In genomic region chr7:100159099-100159623, GRCh38 we compare ENCODE assay signal across 8 cellular contexts. TPM values are rescaled to one million over a fixed set of nuclear protein-coding genes. Genes with fewer than 3 reads are reported as not detected.
DNase-seq lines count a peak whose midpoint lies in the region; ATAC-seq, FAIRE-seq and TF ChIP-seq lines count a peak whose summit lies in the region.

No MANE protein-coding gene starts in this region.

- peaks cover 15% of the 10 kb centered on the region for H3K4me1 ChIP-seq in A673 (ENCODE audit: insufficient read depth, low read length, poor library complexity, severe bottlenecking)
- H3K4me1 ChIP-seq in HUES6 (ENCODE audit: control insufficient read depth, insufficient read depth, low read length): peaks cover 37% of the 10 kb centered on the region
- peaks cover 59% of the 10 kb centered on the region for H3K4me1 ChIP-seq in mononuclear cell (ENCODE audit: insufficient read depth, low read length)

- H3K27ac ChIP-seq in A673 (ENCODE audit: low read depth, low read length, poor library complexity, severe bottlenecking) (peak overlapping the region; percentile 85), HUES6 (ENCODE audit: low read depth, low read length) (0 out of 2 replicates have a peak overlapping the region, but pooled peaks have one; percentile 88)

- peaks cover 7% of the 10 kb centered on the region for H3K27me3 Mint-ChIP-seq in brain

- POLR2A ChIA-PET in A673 (lab: Charles Lee; ENCODE audit: low non-redundant PET): interaction anchor here (0.7 kb wide), 1 partner anchor 57 kb away, joined by 9 read pairs; no protein-coding TSS in a partner anchor

- intact Hi-C loops in A673 (cut with micrococcal nuclease; ENCODE audit: unreplicated experiment): no loop called here

- CTCF ChIA-PET in A673 (lab: Charles Lee): interaction anchor here (0.5 to 0.6 kb wide), 2 partner anchors 27 to 44 kb away, joined by 4 to 9 read pairs; no protein-coding TSS in a partner anchor

- BruUV-seq in A673 (replicated peaks; lab: Mats Ljungman, UMichigan): no TSS peak

- FAIRE-seq in GM19239 (lab: Jason Lieb, UNC): no peak

- H3K9me3 ChIP-seq in A673 (ENCODE audit: low read depth, low read length, poor library complexity, severe bottlenecking): no peaks in the 10 kb centered on the region
- H3K9me3 ChIP-seq in HUES6 (ENCODE audit: control insufficient read depth, insufficient read depth, low read depth, low read length): no peaks in the 10 kb centered on the region
- no peaks in the 10 kb centered on the region for H3K9me3 ChIP-seq in mononuclear cell (ENCODE audit: low read depth, low read length)

- no peak for DNase-seq in A673 (ENCODE audit: low spot score)
- DNase-seq in GM19239 (ENCODE audit: insufficient read length, low spot score): no peak

- H3K4me1 Mint-ChIP-seq in brain: peaks cover 14% of the 10 kb centered on the region

- peak overlapping the region; percentile 88 to 96 (median 92) for H3K27ac Mint-ChIP-seq in brain

- H3K4me3 ChIP-seq in A673 (ENCODE audit: low read depth, low read length, poor library complexity, severe bottlenecking): peak overlapping the region; percentile 89
- H3K4me3 ChIP-seq in HUES6 (ENCODE audit: low read depth, low read length): peak overlapping the region; percentile 88
- H3K4me3 ChIP-seq in mononuclear cell (ENCODE audit: low read length): peak overlapping the region; percentile 83

- TF ChIP-seq CTCF in A673 (conservative IDR thresholded peaks at IDR 0.05; ENCODE audit: low read depth, low read length) (no peak), brain (conservative IDR thresholded peaks at IDR 0.05) (peak in 1 of 2 experiments; percentile 17)

- H3K27me3 ChIP-seq in A673 (replicated peaks; ENCODE audit: insufficient read depth, low read depth, low read length, poor library complexity) (no peaks in the 10 kb centered on the region), HUES6 (ENCODE audit: control insufficient read depth, insufficient read depth, low read length) (no peaks in the 10 kb centered on the region), mononuclear cell (ENCODE audit: insufficient read depth, low read length) (no peaks in the 10 kb centered on the region)

- ATAC-seq in GM21423 (IDR thresholded peaks at IDR 0.05; ENCODE audit: unreplicated experiment): no peak
- ATAC-seq in GM21825 (IDR thresholded peaks at IDR 0.05; ENCODE audit: unreplicated experiment): no peak
- no peak for ATAC-seq in GM19467 (IDR thresholded peaks at IDR 0.05; ENCODE audit: unreplicated experiment)

- no peaks in the 10 kb centered on the region for H3K9me3 Mint-ChIP-seq in brain

- peak overlapping the region; percentile 53 for H3K9ac ChIP-seq in HUES6 (ENCODE audit: low read length)

- H3K36me3 Mint-ChIP-seq in brain: peaks cover 8% of the 10 kb centered on the region

- H3K36me3 ChIP-seq in A673 (ENCODE audit: insufficient read depth, low read length, poor library complexity, severe bottlenecking): peaks cover 25% of the 10 kb centered on the region
- H3K36me3 ChIP-seq in HUES6 (ENCODE audit: control insufficient read depth, insufficient read depth, low read length): peaks cover 29% of the 10 kb centered on the region

- H3K4me3 Mint-ChIP-seq in brain: peak overlapping the region; percentile 83 to 91 (median 85)

RNA-seq across cellular contexts. Expression of gene TRAPPC14, which starts 0.6 kb away (rescaled TPM):
- total RNA-seq in A673 (2021) (22.6 and 25.7 TPM in 2 replicates), mononuclear cell (19.1 TPM)
- 12.2 TPM for polyA plus RNA-seq in brain (ENCODE audit: insufficient read depth, low read depth, low replicate concordance)

RNA-seq across cellular contexts. Expression of gene GAL3ST4, which starts 9.3 kb away (rescaled TPM):
- total RNA-seq in A673 (2021) (3.2 and 3.5 TPM in 2 replicates), mononuclear cell (1.8 TPM)
- 3.9 TPM for polyA plus RNA-seq in brain (ENCODE audit: insufficient read depth, low read depth, low replicate concordance)

RNA-seq across cellular contexts. Expression of gene LAMTOR4, which starts 10.4 kb away (rescaled TPM):
- 84.5 and 90.4 TPM in 2 replicates for total RNA-seq in A673 (2021)
- polyA plus RNA-seq in brain (ENCODE audit: insufficient read depth, low read depth, low replicate concordance): 215 TPM
- total RNA-seq in mononuclear cell: 102 TPM

RNA-seq across cellular contexts. Expression of gene GPC2, which starts 18.0 kb away (rescaled TPM):
- total RNA-seq in A673 (2021) (23.3 and 28.4 TPM in 2 replicates), mononuclear cell (2.3 TPM)
- 38.8 TPM for polyA plus RNA-seq in brain (ENCODE audit: insufficient read depth, low read depth, low replicate concordance)

RNA-seq across cellular contexts. Expression of gene STAG3, which starts 18.6 kb away (rescaled TPM):
- total RNA-seq in A673 (2021): 1.2 and 2.4 TPM in 2 replicates
- 8.9 TPM for polyA plus RNA-seq in brain (ENCODE audit: insufficient read depth, low read depth, low replicate concordance)
- 6.7 TPM for total RNA-seq in mononuclear cell
